In genomic region chr12:46179693-46180452, GRCh38 we compare ENCODE assay signal across 11 cellular contexts.
DNase-seq lines count a peak whose midpoint lies in the region; ATAC-seq and TF ChIP-seq lines count a peak whose summit lies in the region.
"Had no signal": no experiment of that assay in that cellular context is flagged by ENCODE, and none has a peak within 500 bp of the region (broad histone marks: within the 10 kb centered on the region; RNA-seq: fewer than 3 reads in every experiment).

No MANE protein-coding gene starts in this region.

- H3K27ac Mint-ChIP-seq in memory B cell (peak overlapping the region; percentile 68), MCF 10A (ENCODE audit: low read depth, unreplicated experiment) (no peak overlapping the region)

- H3K27me3 ChIP-seq in suprapubic skin, result no peaks in the 10 kb centered on the region

- no peak overlapping the region for H3K4me3 ChIP-seq in suprapubic skin

- H3K27me3 Mint-ChIP-seq in memory B cell (no peaks in the 10 kb centered on the region), MCF 10A (ENCODE audit: insufficient read depth, unreplicated experiment) (no peaks in the 10 kb centered on the region)

- BruUV-seq in MCF 10A (replicated peaks; lab: Mats Ljungman, UMichigan), result no TSS peak

- H3K4me3 Mint-ChIP-seq in memory B cell (peak overlapping the region; percentile 62), MCF 10A (ENCODE audit: unreplicated experiment) (no peak overlapping the region)

- DNase-seq in memory B cell (ENCODE audit: low spot score in 2 of 2) (peak in 1 of 2 donors; percentile 24), MCF 10A (ENCODE audit: unreplicated experiment) (no peak), DMS 273 treated with DMSO at 0.1 percent for 48 hours (lab: John Stamatoyannopoulos, UW) (no peak), suprapubic skin (ENCODE audit: low spot score in 2 of 2) (no peak)
- DNase-seq in effector CD8-positive, alpha-beta T cell (lab: John Stamatoyannopoulos, UW), result no peak
- DNase-seq: activated CD4-positive, alpha-beta T cell treated with anti-CD3 and anti-CD28 coated beads for 4 hours; anterior cingulate cortex had no signal

- no peak for TF ChIP-seq EP300 in suprapubic skin (IDR thresholded peaks at IDR 0.05)

- H3K36me3 ChIP-seq in suprapubic skin, result no peaks in the 10 kb centered on the region

- H3K27ac ChIP-seq in suprapubic skin, result no peak overlapping the region
- H3K27ac ChIP-seq: RWPE1 had no signal

- H3K9me3 Mint-ChIP-seq in memory B cell (no peaks in the 10 kb centered on the region), MCF 10A (ENCODE audit: unreplicated experiment) (no peaks in the 10 kb centered on the region)

- CTCF ChIA-PET in MCF 10A (lab: Yijun Ruan, JAX), result no interaction called here

- no peak for TF ChIP-seq POLR2A in suprapubic skin (IDR thresholded peaks at IDR 0.05)

- H3K9me3 ChIP-seq in suprapubic skin, result no peaks in the 10 kb centered on the region

- WGBS in suprapubic skin, result 86% methylated on average over 7 of the region's 7 CpGs

- H3K36me3 Mint-ChIP-seq in memory B cell (peaks cover 2% of the 10 kb centered on the region), MCF 10A (ENCODE audit: insufficient read depth, unreplicated experiment) (peaks cover 8% of the 10 kb centered on the region)

- no peaks in the 10 kb centered on the region for H3K4me1 ChIP-seq in suprapubic skin

- intact Hi-C loops in MCF 10A (cut with micrococcal nuclease), result no loop called here

- TF ChIP-seq CTCF in MCF 10A (IDR thresholded peaks at IDR 0.05; ENCODE audit: unreplicated experiment) (no peak), suprapubic skin (IDR thresholded peaks at IDR 0.05) (no peak)

- H3K4me1 Mint-ChIP-seq in memory B cell, result peaks cover 43% of the 10 kb centered on the region
- H3K4me1 Mint-ChIP-seq in MCF 10A (ENCODE audit: insufficient read depth, unreplicated experiment), result no peaks in the 10 kb centered on the region

- POLR2A ChIA-PET in MCF 10A (lab: Yijun Ruan, JAX), result interaction anchor here (0.7 to 2.1 kb wide), 4 partner anchors 15 to 29 kb away, joined by 3 to 11 read pairs (median 4); no protein-coding TSS in a partner anchor

- ATAC-seq in GM18858 (IDR thresholded peaks at IDR 0.05; ENCODE audit: unreplicated experiment) (peak; percentile 48), GM21529 (IDR thresholded peaks at IDR 0.05; ENCODE audit: unreplicated experiment) (peak; percentile 55), HG03354 (IDR thresholded peaks at IDR 0.05; ENCODE audit: poor library complexity, severe bottlenecking, unreplicated experiment) (peak; percentile 57), memory B cell (ENCODE audit: low read depth) (peak; percentile 81)
